In genomic region chr19:11887247-11887617, GRCh38 we compare ENCODE assay signal across 8 cellular contexts. TPM values are rescaled to one million over a fixed set of nuclear protein-coding genes. Genes with fewer than 3 reads are reported as not detected.
DNase-seq lines count a peak whose midpoint lies in the region; ATAC-seq, FAIRE-seq and TF ChIP-seq lines count a peak whose summit lies in the region.

No MANE protein-coding gene starts in this region.

- H3K79me1 ChIP-seq in IMR-90 (ENCODE audit: low read depth in 1 of 2, low read length in 2 of 2) = peaks cover 12 to 16% of the 10 kb centered on the region in 2 experiments; a peak in 2 of 4 replicates

- no peak for TF ChIP-seq POLR2A in IMR-90 (IDR thresholded peaks at IDR 0.05; ENCODE audit: low read depth, low read length)
- no peak for TF ChIP-seq POLR2A in GM12891 (IDR thresholded peaks at IDR 0.05; ENCODE audit: low read depth, low read length)

- FAIRE-seq in GM12891 (lab: Jason Lieb, UNC) = no peak

- H3K9me3 ChIP-seq in IMR-90 (ENCODE audit: control insufficient read depth, insufficient read depth, low read length) (no peaks in the 10 kb centered on the region; the same call in 1 of the 2 replicates), mucosa of stomach (ENCODE audit: control insufficient read depth, low read length) (no peaks in the 10 kb centered on the region)

- ATAC-seq in IMR-90 (ENCODE audit: low read depth) = peak; percentile 35

- peak overlapping the region; percentile 20 for H3K27ac ChIP-seq in IMR-90 (ENCODE audit: insufficient read depth, low read length)
- H3K27ac ChIP-seq in cingulate gyrus (ENCODE audit: low read depth, low read length) = peak overlapping the region; percentile 23

- H4K8ac ChIP-seq in IMR-90 (ENCODE audit: low read depth in 2 of 2, low read length in 2 of 2) = peak overlapping the region; percentile 67 to 93; a peak in 3 of 4 replicates

- peak overlapping the region; percentile 66 for H4K5ac ChIP-seq in IMR-90 (ENCODE audit: low read depth, low read length)

- POLR2A ChIA-PET in AG04449 (lab: Yijun Ruan, JAX) (no interaction called here), IMR-90 (lab: Charles Lee; ENCODE audit: unreplicated experiment) (interaction anchor here (0.5 kb wide), 1 partner anchor 470 kb away, joined by 3 read pairs; no protein-coding TSS in a partner anchor)

- H2BK120ac ChIP-seq in IMR-90 (ENCODE audit: low read depth, low read length) = peak overlapping the region; percentile 47; the same call in 1 of the 2 replicates

- peaks cover 3% of the 10 kb centered on the region; the same call in 1 of the 2 replicates for H3K9me1 ChIP-seq in IMR-90 (ENCODE audit: insufficient read depth, low read length)

- H2AK5ac ChIP-seq in IMR-90 (ENCODE audit: low read depth, low read length) = no peak overlapping the region

- TF ChIP-seq CTCF in AG04449 (IDR thresholded peaks at IDR 0.05; ENCODE audit: insufficient read depth, low read length, missing control alignments) (no peak), IMR-90 (conservative IDR thresholded peaks at IDR 0.05; ENCODE audit: low read depth, low read length) (no peak)

- intact Hi-C loops in IMR-90 (cut with micrococcal nuclease) = no loop called here

- no peaks in the 10 kb centered on the region for H3K27me3 ChIP-seq in IMR-90 (ENCODE audit: control insufficient read depth, insufficient read depth, low read length)
- no peaks in the 10 kb centered on the region for H3K27me3 ChIP-seq in mucosa of stomach (ENCODE audit: control insufficient read depth, insufficient read depth, low read length)

- H3K4me1 ChIP-seq in IMR-90 (ENCODE audit: control insufficient read depth, insufficient read depth, low read length) (peaks cover 2% of the 10 kb centered on the region; the same call in 1 of the 2 replicates), mucosa of stomach (ENCODE audit: control insufficient read depth, insufficient read depth, low read length) (peaks cover 17% of the 10 kb centered on the region)

- in situ Hi-C loops in IMR-90 (cut with MboI; ENCODE audit: low sequenced_read_pairs) = no loop called here

- no CpG with 5 or more reads among the region's 7 CpGs for whole genome bisulfite sequencing in IMR-90 (ENCODE audit: extremely low coverage in 2 of 2, insufficient read length in 1 of 2), 2 experiments

- BruUV-seq in IMR-90 (replicated peaks; lab: Mats Ljungman, UMichigan) = no TSS peak

- peak overlapping the region; percentile 51 for H4K91ac ChIP-seq in IMR-90 (ENCODE audit: insufficient read depth, low read depth, low read length)

- H2BK15ac ChIP-seq in IMR-90 (ENCODE audit: low read depth, low read length) = no peak overlapping the region

- peak overlapping the region; percentile 89; the same call in 1 of the 2 replicates for H3K14ac ChIP-seq in IMR-90 (replicated peaks; ENCODE audit: low read depth, low read length)

- peak overlapping the region; percentile 99 for H2AFZ ChIP-seq in IMR-90 (replicated peaks; ENCODE audit: low read length, poor library complexity)

- peak overlapping the region; percentile 24 for H2AK9ac ChIP-seq in IMR-90 (replicated peaks; ENCODE audit: low read depth, low read length, poor library complexity)

- H3K23ac ChIP-seq in IMR-90 (ENCODE audit: low read depth, low read length) = no peak overlapping the region

- no peak overlapping the region for H2BK20ac ChIP-seq in IMR-90 (ENCODE audit: low read depth, low read length)

- no peak overlapping the region for H2BK5ac ChIP-seq in IMR-90 (ENCODE audit: low read depth, low read length, poor library complexity, severe bottlenecking)

- H3K36me3 ChIP-seq in IMR-90 (ENCODE audit: control insufficient read depth, insufficient read depth, low read length) = peaks cover 2% of the 10 kb centered on the region; the same call in 1 of the 2 replicates
- H3K36me3 ChIP-seq in mucosa of stomach (ENCODE audit: control insufficient read depth, insufficient read depth, low read length) = no peaks in the 10 kb centered on the region

- dilution Hi-C loops in IMR-90 (cut with HindIII; ENCODE audit: low sequenced_read_pairs, unreplicated experiment) = no loop called here

- CTCF ChIA-PET in AG04449 (lab: Yijun Ruan, JAX) = interaction anchor here (0.7 to 2.4 kb wide), 4 partner anchors 36 to 148 kb away, joined by 3 to 6 read pairs (median 4); no protein-coding TSS in a partner anchor
- CTCF ChIA-PET in IMR-90 (lab: Yijun Ruan, JAX) = interaction anchor here (0.6 kb wide), 1 partner anchor 36 kb away, joined by 3 read pairs; no protein-coding TSS in a partner anchor

- H3K4me2 ChIP-seq in IMR-90 (ENCODE audit: low read depth, low read length) = peak overlapping the region; percentile 89

- peak overlapping the region; percentile 62 for H3K4ac ChIP-seq in IMR-90 (ENCODE audit: low read depth, low read length)

- H4K20me1 ChIP-seq in IMR-90 (ENCODE audit: insufficient read depth, low read length) = no peaks in the 10 kb centered on the region

- peak overlapping the region; percentile 25; the same call in 1 of the 2 replicates for H3K18ac ChIP-seq in IMR-90 (ENCODE audit: low read depth, low read length)

- no peak overlapping the region for H3K56ac ChIP-seq in IMR-90 (ENCODE audit: extremely low read depth, insufficient read depth, low read length)

- H3K9ac ChIP-seq in IMR-90 (ENCODE audit: low read depth, low read length) (peak overlapping the region; percentile 41), mucosa of stomach (ENCODE audit: low read length) (peak overlapping the region; percentile 83)

- TF ChIP-seq RAD21 in IMR-90 (IDR thresholded peaks at IDR 0.05; ENCODE audit: low read length) = no peak

- peak overlapping the region; percentile 86 for H3K4me3 ChIP-seq in AG04449 (ENCODE audit: low read depth, low read length)
- H3K4me3 ChIP-seq in IMR-90 (ENCODE audit: insufficient read depth, low read depth, low read length) = peak overlapping the region; percentile 90
- H3K4me3 ChIP-seq in mucosa of stomach (ENCODE audit: low read length) = peak overlapping the region; percentile 62

- DNase-seq in AG04449 (ENCODE audit: low read depth, low spot score) (no peak), IMR-90 (no peak), NCI-H2081 (lab: John Stamatoyannopoulos, UW) (no peak), GM12891 (ENCODE audit: insufficient read length, low spot score) (no peak), NK-92 (lab: John Stamatoyannopoulos, UW; ENCODE audit: unreplicated experiment) (no peak)
- no peak for DNase-seq in activated CD8-positive, alpha-beta memory T cell treated with anti-CD3 and anti-CD28 coated beads, Interleukin-2, amount 50 U/mL, for 4 hours

TF ChIP-seq in IMR-90, 13 proteins besides CTCF, POLR2A, EP300 and RAD21 (continues in another document):
- no peak for TF ChIP-seq NFE2L2 (IDR thresholded peaks at IDR 0.05; ENCODE audit: low read depth, low read length)
- TF ChIP-seq CEBPB (IDR thresholded peaks at IDR 0.05; ENCODE audit: low read depth, low read length) = no peak
- no peak for TF ChIP-seq FOS (IDR thresholded peaks at IDR 0.05; ENCODE audit: low read depth, low read length)
- no peak for TF ChIP-seq BHLHE40 (IDR thresholded peaks at IDR 0.05; ENCODE audit: low read depth, low read length)
- TF ChIP-seq ELK1 (IDR thresholded peaks at IDR 0.05; ENCODE audit: borderline replicate concordance, low read depth, low read length) = no peak
- no peak for TF ChIP-seq MXI1 (IDR thresholded peaks at IDR 0.05; ENCODE audit: borderline replicate concordance, low read depth, low read length)
- TF ChIP-seq MAFK (IDR thresholded peaks at IDR 0.05; ENCODE audit: low read depth, low read length) = no peak

TF ChIP-seq in GM12891, 5 proteins besides CTCF, POLR2A, EP300 and RAD21:
- TF ChIP-seq PAX5 (IDR thresholded peaks at IDR 0.05; ENCODE audit: insufficient read depth, low read length, severe bottlenecking) (no peak), POU2F2 (IDR thresholded peaks at IDR 0.05; ENCODE audit: low read depth, low read length) (no peak), POLR2AphosphoS5 (IDR thresholded peaks at IDR 0.05; ENCODE audit: low read depth, low read length) (no peak), TAF1 (IDR thresholded peaks at IDR 0.05; ENCODE audit: low read depth, low read length) (no peak), SPI1 (IDR thresholded peaks at IDR 0.05; ENCODE audit: low read depth, low read length) (no peak)

RNA-seq across cellular contexts. Expression of gene ZNF69, which starts 0.3 kb away (rescaled TPM):
- total RNA-seq in IMR-90 (2012; rRNA removed) = 10.8 and 12.0 TPM in 2 replicates
- 1.2 and 2.7 TPM in 2 replicates for polyA plus RNA-seq in IMR-90 (2012; rRNA removed)
- polyA plus RNA-seq in IMR-90 (2012; cell fraction: cytosol; rRNA removed) = 0.47 and 0.81 TPM in 2 replicates
- 1.4 and 4.8 TPM in 2 replicates for polyA plus RNA-seq in IMR-90 (2012; cell fraction: nucleus; rRNA removed; ENCODE audit: low replicate concordance)
- polyA plus RNA-seq in GM12891 (2012; ENCODE audit: low read depth, missing spikeins) = 0.35 TPM

RNA-seq across cellular contexts. Expression of gene ZNF700, which starts 37.7 kb away (rescaled TPM):
- total RNA-seq in IMR-90 (2012; rRNA removed) = 10.2 and 11.9 TPM in 2 replicates
- polyA plus RNA-seq in IMR-90 (2012; rRNA removed) = 4.2 and 5.3 TPM in 2 replicates
- polyA plus RNA-seq in IMR-90 (2012; cell fraction: cytosol; rRNA removed) = 0.45 and 1.1 TPM in 2 replicates
- 3.2 and 33.1 TPM in 2 replicates for polyA plus RNA-seq in IMR-90 (2012; cell fraction: nucleus; rRNA removed; ENCODE audit: low replicate concordance)
- polyA plus RNA-seq in GM12891 (2012; ENCODE audit: low read depth, missing spikeins) = 6.2 TPM

RNA-seq across cellular contexts. Expression of gene ZNF439, which starts 38.7 kb away (rescaled TPM):
- 8.4 and 10.0 TPM in 2 replicates for total RNA-seq in IMR-90 (2012; rRNA removed)
- polyA plus RNA-seq in IMR-90 (2012; rRNA removed) = 3.8 and 4.8 TPM in 2 replicates
- 0.57 and 0.87 TPM in 2 replicates for polyA plus RNA-seq in IMR-90 (2012; cell fraction: cytosol; rRNA removed)
- polyA plus RNA-seq in IMR-90 (2012; cell fraction: nucleus; rRNA removed; ENCODE audit: low replicate concordance) = 4.5 and 22.3 TPM in 2 replicates
- 2.2 TPM for polyA plus RNA-seq in GM12891 (2012; ENCODE audit: low read depth, missing spikeins)
